ENCODE assay signal across 1 cellular context in genomic region chr2:42372474-42372787, GRCh38.
TF ChIP-seq lines count a peak whose summit lies in the region.

No MANE protein-coding gene starts in this region.

TF ChIP-seq in SK-N-SH treated with all-trans-retinoic acid at 6 μM for 48 hours, 23 proteins besides CTCF, POLR2A, EP300 and RAD21 (continued from another document):
- TF ChIP-seq TSHZ2 (CRISPR knock-in tag; IDR thresholded peaks at IDR 0.05) (peak; percentile 14; the same call in 1 of the 2 replicates), PPARA (CRISPR knock-in tag; IDR thresholded peaks at IDR 0.05; ENCODE audit: borderline replicate concordance) (peak; percentile 35; the same call in 1 of the 2 replicates), GLIS3 (CRISPR knock-in tag; IDR thresholded peaks at IDR 0.05) (no peak)
